Comparison of ENCODE assay signal across 18 cellular contexts in the genomic region with DNA sequence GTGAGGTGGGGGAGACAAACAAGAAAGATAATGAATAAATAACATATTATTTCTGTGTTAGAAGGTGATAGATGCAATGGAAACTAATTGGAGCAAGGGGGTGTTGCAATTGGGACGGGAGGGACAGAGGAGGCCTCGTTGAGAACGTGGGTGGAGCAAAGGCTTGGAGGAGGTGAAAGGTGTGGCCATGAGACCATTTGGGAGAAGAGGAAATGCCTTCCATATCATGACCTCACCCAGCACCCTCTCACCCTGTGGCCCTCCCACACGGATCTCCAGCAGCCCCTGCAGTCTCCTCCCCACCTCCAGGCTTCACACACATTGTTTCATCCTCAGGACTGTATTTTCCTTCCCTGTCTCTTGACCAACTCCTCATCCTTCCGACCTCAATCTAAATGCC.
DNase-seq lines count a peak whose midpoint lies in the region; ATAC-seq, FAIRE-seq and TF ChIP-seq lines count a peak whose summit lies in the region.
"Had no signal": no experiment of that assay in that cellular context is flagged by ENCODE, and none has a peak within 500 bp of the region (broad histone marks: within the 10 kb centered on the region; RNA-seq: fewer than 3 reads in every experiment).

No MANE protein-coding gene starts in this region.

- peak; percentile 74 for FAIRE-seq in RCC 7860 (lab: Jason Lieb, UNC)
- FAIRE-seq: GM12878 had no signal

- no peak overlapping the region for H3K27ac ChIP-seq in GM23338 (ENCODE audit: low read depth)
- H3K27ac ChIP-seq: esophagus muscularis mucosa, SJCRH30 had no signal

- H3K4me2 ChIP-seq in GM23338 = peak overlapping the region; percentile 15; the same call in 1 of the 2 replicates

- H3K9me3 Mint-ChIP-seq in GM23338 = no peaks in the 10 kb centered on the region; the same call in 2 of the 3 replicates
- H3K9me3 Mint-ChIP-seq: activated T-cell treated with anti-CD3 and anti-CD28 coated beads, Interleukin-2, amount 50 U/mL, for 24 hours had no signal

- no peaks in the 10 kb centered on the region for H3K27me3 ChIP-seq in GM23338 (ENCODE audit: insufficient read depth)
- H3K27me3 ChIP-seq in HAP-1 (ENCODE audit: low read depth) = peaks cover 2% of the 10 kb centered on the region; the same call in 1 of the 2 replicates
- H3K27me3 ChIP-seq: SJCRH30 had no signal

- no peak overlapping the region for H3K4me3 Mint-ChIP-seq in GM23338
- H3K4me3 Mint-ChIP-seq: activated T-cell treated with anti-CD3 and anti-CD28 coated beads, Interleukin-2, amount 50 U/mL, for 24 hours had no signal

- DNase-seq in GM23338 (ENCODE audit: low spot score) (peak; percentile 24), RCC 7860 (ENCODE audit: low spot score) (peak; percentile 85), fibroblast of the aortic adventitia (ENCODE audit: low read depth) (peak; percentile 23), renal cortical epithelial cell (ENCODE audit: low read depth) (peak; percentile 83), hepatic stellate cell (ENCODE audit: low spot score) (no peak), NCI-H2227 treated with DMSO at 0.1 percent for 48 hours (lab: John Stamatoyannopoulos, UW) (no peak), HAP-1 (ENCODE audit: low spot score in 2 of 2) (no peak)
- DNase-seq: activated CD4-positive, CD25-positive, alpha-beta regulatory T cell; activated T-cell treated with anti-CD3 and anti-CD28 coated beads, Interleukin-2, amount 50 U/mL, for 24 hours; NCI-H1105; NCI-H524; occipital lobe; stimulated activated CD4-positive, alpha-beta T cell treated with anti-CD3 and anti-CD28 coated beads, Interleukin-4, amount 100 ng/mL, for 1 hour; stimulated activated naive CD8-positive, alpha-beta T cell treated with anti-CD3 and anti-CD28 coated beads, Interleukin-15, Interleukin-2, amounts not matched to agents 100 U/mL and 50 U/mL, for 24 hours had no signal

- H3K9me2 ChIP-seq in GM23338 (ENCODE audit: insufficient read depth) = no peaks in the 10 kb centered on the region

- no peak for TF ChIP-seq CTCF in GM23338 (conservative IDR thresholded peaks at IDR 0.05; ENCODE audit: low read depth in 2 of 2)
- TF ChIP-seq CTCF in fibroblast of the aortic adventitia (IDR thresholded peaks at IDR 0.05; ENCODE audit: insufficient read depth, low read length) = no peak

- H4K20me1 ChIP-seq in GM23338 (replicated peaks; ENCODE audit: insufficient read depth) = no peaks in the 10 kb centered on the region

- ATAC-seq in GM23338 (peak; percentile 18; the same call in 1 of the 3 replicates), GM18858 (IDR thresholded peaks at IDR 0.05; ENCODE audit: unreplicated experiment) (no peak)
- ATAC-seq: GM12878; stimulated activated naive CD8-positive, alpha-beta T cell treated with anti-CD3 and anti-CD28 coated beads, Interleukin-15, Interleukin-2, amounts not matched to agents 100 U/mL and 50 U/mL, for 24 hours had no signal

- no peaks in the 10 kb centered on the region for H3K9me3 ChIP-seq in HAP-1
- H3K9me3 ChIP-seq: esophagus muscularis mucosa, SJCRH30 had no signal

- 0 out of 2 replicates have a peak overlapping the region, but pooled peaks have one; percentile 18 for H2AFZ ChIP-seq in GM23338

- in situ Hi-C loops in HAP-1 (cut with MboI; ENCODE audit: low sequenced_read_pairs) = no loop called here

- no peaks in the 10 kb centered on the region for H3K36me3 Mint-ChIP-seq in GM23338 (ENCODE audit: low read depth)

- H3K4me1 Mint-ChIP-seq in GM23338 = peaks cover 51% of the 10 kb centered on the region

- no peaks in the 10 kb centered on the region for H3K79me2 ChIP-seq in GM23338 (replicated peaks; ENCODE audit: insufficient read depth)

- H3K4me1 ChIP-seq in GM23338 (ENCODE audit: insufficient read depth) (peaks cover 57% of the 10 kb centered on the region), HAP-1 (no peaks in the 10 kb centered on the region)

- H3K27me3 Mint-ChIP-seq in GM23338 (ENCODE audit: insufficient read depth, low read depth, poor library complexity) = peaks cover 11% of the 10 kb centered on the region

- H3K36me3 ChIP-seq in GM23338 (ENCODE audit: insufficient read depth) (no peaks in the 10 kb centered on the region), HAP-1 (replicated peaks) (no peaks in the 10 kb centered on the region)
- H3K36me3 ChIP-seq: esophagus muscularis mucosa, SJCRH30 had no signal

- H3K4me3 ChIP-seq in GM23338 = no peak overlapping the region
- no peak overlapping the region for H3K4me3 ChIP-seq in fibroblast of the aortic adventitia (ENCODE audit: low read depth, low read length)
- H3K4me3 ChIP-seq in HAP-1 = no peak overlapping the region
- H3K4me3 ChIP-seq: esophagus muscularis mucosa, GM12878, SJCRH30 had no signal

- no peak overlapping the region for H3K27ac Mint-ChIP-seq in GM23338
- H3K27ac Mint-ChIP-seq: activated T-cell treated with anti-CD3 and anti-CD28 coated beads, Interleukin-2, amount 50 U/mL, for 24 hours had no signal

- H3F3A ChIP-seq in GM23338 (replicated peaks; ENCODE audit: low read depth) = no peaks in the 10 kb centered on the region; the same call in 1 of the 2 replicates

TF ChIP-seq in GM23338, 12 proteins besides CTCF, POLR2A, EP300 and RAD21 (continues in another document):
- TF ChIP-seq EZH2phosphoT487 (IDR thresholded peaks at IDR 0.05; ENCODE audit: unreplicated experiment) = no peak
- TF ChIP-seq ETS1 (IDR thresholded peaks at IDR 0.05) = no peak
- TF ChIP-seq ZNF462 (CRISPR knock-in tag; IDR thresholded peaks at IDR 0.05) = no peak
- TF ChIP-seq ZNF114 (CRISPR knock-in tag; IDR thresholded peaks at IDR 0.05) = no peak
- no peak for TF ChIP-seq STAT1 (IDR thresholded peaks at IDR 0.05; ENCODE audit: unreplicated experiment)
- TF ChIP-seq EZH2 (IDR thresholded peaks at IDR 0.05; ENCODE audit: low read depth, unreplicated experiment) = no peak

Comparison
In these comparisons a context has a peak if more than half of its experiments do, and no peak if none do; other contexts are left out.
1. DNase-seq: peak in GM23338 (single experiment), RCC 7860 (single experiment), fibroblast of the aortic adventitia (single experiment) and renal cortical epithelial cell (single experiment); none in hepatic stellate cell (single experiment), NCI-H2227 treated with DMSO at 0.1 percent for 48 hours (single experiment) and HAP-1 (0 of 2).